In the genomic region with DNA sequence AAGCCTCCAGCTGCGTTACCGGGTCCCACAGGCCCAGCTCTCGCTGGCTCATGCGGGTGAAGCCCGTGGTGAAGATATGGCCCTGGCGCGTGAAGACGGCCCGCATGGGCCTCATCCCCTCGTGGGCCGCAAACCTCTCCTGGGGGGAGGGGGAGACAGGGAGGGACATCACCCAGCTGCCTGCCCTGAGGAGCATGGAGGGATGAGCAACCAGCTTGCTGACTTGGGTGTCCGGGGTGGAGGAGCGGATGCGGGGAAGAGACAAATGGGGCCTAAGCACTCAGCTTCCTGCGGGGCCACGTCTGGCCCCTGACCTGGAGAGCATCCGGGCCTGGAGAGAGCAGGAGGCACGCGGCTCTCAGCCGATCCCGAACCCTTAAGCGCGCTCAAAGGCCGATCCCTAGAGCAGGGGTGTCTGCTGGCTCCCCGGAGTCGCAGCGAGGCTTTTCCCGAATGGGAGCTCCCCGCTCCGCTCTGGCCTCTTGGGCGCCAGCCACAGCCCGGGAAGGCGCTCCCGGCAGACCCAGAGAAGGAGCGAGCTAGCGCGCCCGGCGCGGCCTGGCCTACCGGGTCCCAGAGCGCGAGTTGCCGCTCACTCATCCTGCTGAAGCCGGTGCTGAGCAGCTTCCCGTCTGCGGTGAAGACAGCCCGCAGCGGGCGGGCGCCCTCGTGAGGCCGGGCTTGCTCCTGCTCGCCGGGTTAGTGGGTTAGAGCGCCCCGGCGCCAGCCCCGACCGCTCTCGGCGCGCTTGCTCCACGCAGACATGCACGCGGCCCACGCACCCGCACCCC, we compare ENCODE assay signal across 8 cellular contexts. TPM values are rescaled to one million over a fixed set of nuclear protein-coding genes. Genes with fewer than 3 reads are reported as not detected.
A peak's percentile ranks its signal among the peaks of the same experiment; 100 is the strongest.
DNase-seq lines count a peak whose midpoint lies in the region; ATAC-seq and TF ChIP-seq lines count a peak whose summit lies in the region.

No MANE protein-coding gene starts in this region.

- peak; percentile 60 for DNase-seq in DMS79 (lab: John Stamatoyannopoulos, UW)
- peak; percentile 74 for DNase-seq in PC-3
- DNase-seq in activated gamma-delta T cell treated with Interleukin-2 at 50 U/mL for 16 hours: peak; percentile 83
- DNase-seq in foreskin melanocyte: peak; percentile 63
- peak; percentile 70 for DNase-seq in occipital lobe (lab: John Stamatoyannopoulos, UW)
- no peak for DNase-seq in thoracic aorta (ENCODE audit: low spot score)

- POLR2A ChIA-PET in PC-3 (lab: Charles Lee; ENCODE audit: unreplicated experiment): interaction anchor here (0.6 kb wide), 1 partner anchor 47 kb away, joined by 5 read pairs; no protein-coding TSS in a partner anchor

- peak overlapping the region; percentile 82 for H3K4me2 ChIP-seq in PC-3 (ENCODE audit: low read length)

- H3K79me2 ChIP-seq in PC-3 (ENCODE audit: low read length): no peaks in the 10 kb centered on the region

- no peaks in the 10 kb centered on the region for H3K36me3 ChIP-seq in PC-3 (ENCODE audit: low read depth, low read length)
- no peaks in the 10 kb centered on the region for H3K36me3 ChIP-seq in thoracic aorta

- H4K20me1 ChIP-seq in PC-3 (ENCODE audit: low read length): no peaks in the 10 kb centered on the region

- H3K27ac ChIP-seq in PC-3 (ENCODE audit: low read length) (no peak overlapping the region), thoracic aorta (no peak overlapping the region)

- H2AFZ ChIP-seq in PC-3 (ENCODE audit: low read length): peak overlapping the region; percentile 93

- CTCF ChIA-PET in PC-3 (lab: Charles Lee): interaction anchor here (0.6 to 2.3 kb wide), 7 partner anchors 22 to 248 kb away, joined by 3 to 26 read pairs (median 4); a partner anchor contains a TSS

- no peaks in the 10 kb centered on the region for H3K9me3 ChIP-seq in PC-3 (ENCODE audit: low read length)
- H3K9me3 ChIP-seq in thoracic aorta: no peaks in the 10 kb centered on the region

- H3F3A ChIP-seq in PC-3 (ENCODE audit: low read length, unreplicated experiment): no peaks in the 10 kb centered on the region

- intact Hi-C loops in PC-3 (cut with micrococcal nuclease): loop anchor here (2.0 kb wide), 1 partner anchor 37 kb away; no protein-coding TSS in a partner anchor

- H3K9ac ChIP-seq in PC-3 (ENCODE audit: low read length): peak overlapping the region; percentile 67

- TF ChIP-seq CTCF in PC-3 (conservative IDR thresholded peaks at IDR 0.05; ENCODE audit: low read depth, low read length) (peak; percentile 73), thoracic aorta (IDR thresholded peaks at IDR 0.05) (peak; percentile 43)

- H3K9me2 ChIP-seq in PC-3 (replicated peaks; ENCODE audit: low read length): no peaks in the 10 kb centered on the region

- H3K4me1 ChIP-seq in PC-3 (ENCODE audit: insufficient read depth, low read length): peaks cover 25% of the 10 kb centered on the region
- peaks cover 38 to 89% of the 10 kb centered on the region in 2 donors for H3K4me1 ChIP-seq in thoracic aorta (ENCODE audit: control insufficient read depth in 1 of 2, low read depth in 2 of 2)

- H3K4me3 ChIP-seq in PC-3 (ENCODE audit: low read length) (peak overlapping the region; percentile 66), thoracic aorta (peak overlapping the region; percentile 70)

- ATAC-seq in HG03378 (IDR thresholded peaks at IDR 0.05; ENCODE audit: unreplicated experiment) (peak; percentile 8), PC-3 (peak; percentile 59), thoracic aorta (ENCODE audit: insufficient number of reproducible peaks, low FRiP score, low read depth) (no peak), HG02970 (IDR thresholded peaks at IDR 0.05; ENCODE audit: low FRiP score, unreplicated experiment) (no peak)

- H3K27me3 ChIP-seq in PC-3 (ENCODE audit: low read length): no peaks in the 10 kb centered on the region
- H3K27me3 ChIP-seq in thoracic aorta (replicated peaks; ENCODE audit: insufficient read depth): no peaks in the 10 kb centered on the region

- BruUV-seq in PC-3 (replicated peaks; lab: Mats Ljungman, UMichigan): no TSS peak

RNA-seq across cellular contexts. Expression of a gene that starts 5.0 kb away (rescaled TPM):
- total RNA-seq in PC-3 (2014; rRNA removed) (0.44 and 0.58 TPM in 2 replicates), occipital lobe (0.47 TPM), thoracic aorta (10 to 100 TPM; 35.5 to 55.0 TPM)

RNA-seq across cellular contexts. Expression of a gene that starts 24.7 kb away (rescaled TPM):
- 11.2 and 11.5 TPM in 2 replicates for total RNA-seq in PC-3 (2014; rRNA removed)
- total RNA-seq in occipital lobe: 28.1 TPM
- total RNA-seq in thoracic aorta: 10 to 100 TPM; 11.5 to 35.5 TPM

RNA-seq across cellular contexts. Expression of a gene that starts 28.2 kb away (rescaled TPM):
- total RNA-seq in PC-3 (2014; rRNA removed) (24.2 and 32.2 TPM in 2 replicates), occipital lobe (29.6 TPM), thoracic aorta (10 to 100 TPM; 24.1 to 35.3 TPM)

RNA-seq across cellular contexts. Expression of a gene that starts 49.2 kb away (rescaled TPM):
- total RNA-seq in PC-3 (2014; rRNA removed): 45.0 and 61.7 TPM in 2 replicates
- total RNA-seq in occipital lobe: 6.9 TPM
- 10 to 100 TPM; 54.4 to 92.6 TPM for total RNA-seq in thoracic aorta

RNA-seq across cellular contexts. Expression of a gene that starts 50.8 kb away (rescaled TPM):
- total RNA-seq in PC-3 (2014; rRNA removed) (6.3 and 7.9 TPM in 2 replicates), occipital lobe (0.78 TPM), thoracic aorta (10 to 100 TPM; 11.3 to 24.0 TPM)

Comparison
In these comparisons a context has a peak if more than half of its experiments do, and no peak if none do; other contexts are left out.
1. ATAC-seq: peak in HG03378 (single experiment) and PC-3 (single experiment); none in thoracic aorta (single experiment) and HG02970 (single experiment).
2. RNA of a gene that starts 5.0 kb away (total RNA-seq): 35.5 to 55.0 TPM in thoracic aorta; 0.47 TPM in occipital lobe (single experiment) and 0.44 to 0.58 TPM in PC-3; every median in the first group is over 10 times any median in the second.